Comparison of ENCODE assay signal across 1 cellular context in genomic region chr16:88811850-88812736, GRCh38.
TF ChIP-seq lines count a peak whose summit lies in the region.

A gene with protein sequence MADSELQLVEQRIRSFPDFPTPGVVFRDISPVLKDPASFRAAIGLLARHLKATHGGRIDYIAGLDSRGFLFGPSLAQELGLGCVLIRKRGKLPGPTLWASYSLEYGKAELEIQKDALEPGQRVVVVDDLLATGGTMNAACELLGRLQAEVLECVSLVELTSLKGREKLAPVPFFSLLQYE (minus strand): TSS chr16:88811928. CDS start chr16:88811899, 29 bp downstream.

TF ChIP-seq in K562, 482 proteins besides CTCF, POLR2A, EP300 and RAD21 (continued from another document and continues in another):
- TF ChIP-seq ATF6 (CRISPR knock-in tag; IDR thresholded peaks at IDR 0.05), result peak; percentile 83; the same call in 1 of the 2 replicates
- TF ChIP-seq, protein P1, sequence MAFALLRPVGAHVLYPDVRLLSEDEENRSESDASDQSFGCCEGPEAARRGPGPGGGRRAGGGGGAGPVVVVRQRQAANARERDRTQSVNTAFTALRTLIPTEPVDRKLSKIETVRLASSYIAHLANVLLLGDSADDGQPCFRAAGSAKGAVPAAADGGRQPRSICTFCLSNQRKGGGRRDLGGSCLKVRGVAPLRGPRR (CRISPR knock-in tag; IDR thresholded peaks at IDR 0.05), result no peak
- no peak for TF ChIP-seq ZNF184 (CRISPR knock-in tag; IDR thresholded peaks at IDR 0.05)
- TF ChIP-seq KAT8 (IDR thresholded peaks at IDR 0.05; ENCODE audit: low read depth), result no peak
- TF ChIP-seq NCOA1 (IDR thresholded peaks at IDR 0.05; ENCODE audit: low read depth), result no peak
- peak; percentile 65 for TF ChIP-seq TAF1 (IDR thresholded peaks at IDR 0.05; ENCODE audit: control insufficient read depth, extremely low read depth, insufficient read depth, low read length, severe bottlenecking)
- no peak for TF ChIP-seq ZNF507 (tag; conservative IDR thresholded peaks at IDR 0.05)
- TF ChIP-seq, protein P2, sequence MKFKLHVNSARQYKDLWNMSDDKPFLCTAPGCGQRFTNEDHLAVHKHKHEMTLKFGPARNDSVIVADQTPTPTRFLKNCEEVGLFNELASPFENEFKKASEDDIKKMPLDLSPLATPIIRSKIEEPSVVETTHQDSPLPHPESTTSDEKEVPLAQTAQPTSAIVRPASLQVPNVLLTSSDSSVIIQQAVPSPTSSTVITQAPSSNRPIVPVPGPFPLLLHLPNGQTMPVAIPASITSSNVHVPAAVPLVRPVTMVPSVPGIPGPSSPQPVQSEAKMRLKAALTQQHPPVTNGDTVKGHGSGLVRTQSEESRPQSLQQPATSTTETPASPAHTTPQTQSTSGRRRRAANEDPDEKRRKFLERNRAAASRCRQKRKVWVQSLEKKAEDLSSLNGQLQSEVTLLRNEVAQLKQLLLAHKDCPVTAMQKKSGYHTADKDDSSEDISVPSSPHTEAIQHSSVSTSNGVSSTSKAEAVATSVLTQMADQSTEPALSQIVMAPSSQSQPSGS (CRISPR knock-in tag; IDR thresholded peaks at IDR 0.05), result no peak
- TF ChIP-seq CHD1 (IDR thresholded peaks at IDR 0.05; ENCODE audit: low read length), result peak; percentile 13
- TF ChIP-seq ZNF589 (CRISPR knock-in tag; IDR thresholded peaks at IDR 0.05; ENCODE audit: low read depth), result no peak
- no peak; the same call in 1 of the 2 replicates for TF ChIP-seq TGIF2 (CRISPR knock-in tag; IDR thresholded peaks at IDR 0.05)
- peak; percentile 62 for TF ChIP-seq TFAP4 (CRISPR knock-in tag; IDR thresholded peaks at IDR 0.05; ENCODE audit: borderline replicate concordance)
- TF ChIP-seq JUN (IDR thresholded peaks at IDR 0.05; ENCODE audit: borderline replicate concordance, low read depth, low read length), result no peak
- peak; percentile 48; the same call in 1 of the 2 replicates for TF ChIP-seq JUN (CRISPR knock-in tag; IDR thresholded peaks at IDR 0.05; ENCODE audit: borderline replicate concordance)
- TF ChIP-seq CHAMP1 (IDR thresholded peaks at IDR 0.05), result no peak
- peak; percentile 17; the same call in 1 of the 2 replicates for TF ChIP-seq ZNF511 (CRISPR knock-in tag; IDR thresholded peaks at IDR 0.05)
- no peak for TF ChIP-seq MXD1 (CRISPR knock-in tag; IDR thresholded peaks at IDR 0.05; ENCODE audit: borderline replicate concordance, poor library complexity, severe bottlenecking)
- no peak for TF ChIP-seq PCBP2 (IDR thresholded peaks at IDR 0.05; ENCODE audit: low read depth, low read length, poor library complexity, severe bottlenecking)
- TF ChIP-seq PHF21A (IDR thresholded peaks at IDR 0.05; ENCODE audit: borderline replicate concordance, low read depth), result 0 out of 2 replicates have a peak, but pooled peaks have one; percentile 24
- TF ChIP-seq TEAD2 (tag; IDR thresholded peaks at IDR 0.05), result no peak
- TF ChIP-seq PTTG1 (tag; IDR thresholded peaks at IDR 0.05; ENCODE audit: low read depth), result no peak
- no peak for TF ChIP-seq ZNF695 (CRISPR knock-in tag; IDR thresholded peaks at IDR 0.05)
- TF ChIP-seq ZBTB17 (CRISPR knock-in tag; IDR thresholded peaks at IDR 0.05), result peak; percentile 33; the same call in 1 of the 2 replicates
- TF ChIP-seq, protein P3, sequence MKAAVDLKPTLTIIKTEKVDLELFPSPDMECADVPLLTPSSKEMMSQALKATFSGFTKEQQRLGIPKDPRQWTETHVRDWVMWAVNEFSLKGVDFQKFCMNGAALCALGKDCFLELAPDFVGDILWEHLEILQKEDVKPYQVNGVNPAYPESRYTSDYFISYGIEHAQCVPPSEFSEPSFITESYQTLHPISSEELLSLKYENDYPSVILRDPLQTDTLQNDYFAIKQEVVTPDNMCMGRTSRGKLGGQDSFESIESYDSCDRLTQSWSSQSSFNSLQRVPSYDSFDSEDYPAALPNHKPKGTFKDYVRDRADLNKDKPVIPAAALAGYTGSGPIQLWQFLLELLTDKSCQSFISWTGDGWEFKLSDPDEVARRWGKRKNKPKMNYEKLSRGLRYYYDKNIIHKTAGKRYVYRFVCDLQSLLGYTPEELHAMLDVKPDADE (conservative IDR thresholded peaks at IDR 0.05; ENCODE audit: control insufficient read depth, low read depth, low read length), result peak; percentile 67
- TF ChIP-seq, protein P4, sequence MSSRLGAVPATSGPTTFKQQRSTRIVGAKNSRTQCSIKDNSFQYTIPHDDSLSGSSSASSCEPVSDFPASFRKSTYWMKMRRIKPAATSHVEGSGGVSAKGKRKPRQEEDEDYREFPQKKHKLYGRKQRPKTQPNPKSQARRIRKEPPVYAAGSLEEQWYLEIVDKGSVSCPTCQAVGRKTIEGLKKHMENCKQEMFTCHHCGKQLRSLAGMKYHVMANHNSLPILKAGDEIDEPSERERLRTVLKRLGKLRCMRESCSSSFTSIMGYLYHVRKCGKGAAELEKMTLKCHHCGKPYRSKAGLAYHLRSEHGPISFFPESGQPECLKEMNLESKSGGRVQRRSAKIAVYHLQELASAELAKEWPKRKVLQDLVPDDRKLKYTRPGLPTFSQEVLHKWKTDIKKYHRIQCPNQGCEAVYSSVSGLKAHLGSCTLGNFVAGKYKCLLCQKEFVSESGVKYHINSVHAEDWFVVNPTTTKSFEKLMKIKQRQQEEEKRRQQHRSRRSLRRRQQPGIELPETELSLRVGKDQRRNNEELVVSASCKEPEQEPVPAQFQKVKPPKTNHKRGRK (tag; IDR thresholded peaks at IDR 0.05), result no peak
- TF ChIP-seq ZNF436 (CRISPR knock-in tag; IDR thresholded peaks at IDR 0.05), result no peak
- TF ChIP-seq ZNF124 (CRISPR knock-in tag; IDR thresholded peaks at IDR 0.05), result no peak
- TF ChIP-seq KLF13 (tag; IDR thresholded peaks at IDR 0.05; ENCODE audit: borderline replicate concordance, low read depth), result peak; percentile 87
- TF ChIP-seq ZNF212 (CRISPR knock-in tag; IDR thresholded peaks at IDR 0.05), result no peak
- TF ChIP-seq ZNF76 (CRISPR knock-in tag; IDR thresholded peaks at IDR 0.05; ENCODE audit: borderline replicate concordance), result no peak
- no peak for TF ChIP-seq TAF9B (IDR thresholded peaks at IDR 0.05; ENCODE audit: partially characterized antibody)
- no peak for TF ChIP-seq PTBP1 (IDR thresholded peaks at IDR 0.05; ENCODE audit: low read depth, low read length)
- no peak for TF ChIP-seq ZNF280A (IDR thresholded peaks at IDR 0.05; ENCODE audit: low read depth, partially characterized antibody)
- TF ChIP-seq ZEB2 (IDR thresholded peaks at IDR 0.05), result peak; percentile 52; the same call in 1 of the 2 replicates
- TF ChIP-seq, protein P5, sequence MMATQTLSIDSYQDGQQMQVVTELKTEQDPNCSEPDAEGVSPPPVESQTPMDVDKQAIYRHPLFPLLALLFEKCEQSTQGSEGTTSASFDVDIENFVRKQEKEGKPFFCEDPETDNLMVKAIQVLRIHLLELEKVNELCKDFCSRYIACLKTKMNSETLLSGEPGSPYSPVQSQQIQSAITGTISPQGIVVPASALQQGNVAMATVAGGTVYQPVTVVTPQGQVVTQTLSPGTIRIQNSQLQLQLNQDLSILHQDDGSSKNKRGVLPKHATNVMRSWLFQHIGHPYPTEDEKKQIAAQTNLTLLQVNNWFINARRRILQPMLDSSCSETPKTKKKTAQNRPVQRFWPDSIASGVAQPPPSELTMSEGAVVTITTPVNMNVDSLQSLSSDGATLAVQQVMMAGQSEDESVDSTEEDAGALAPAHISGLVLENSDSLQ (IDR thresholded peaks at IDR 0.05), result no peak; the same call in 1 of the 2 replicates
- no peak for TF ChIP-seq HEY1 (CRISPR knock-in tag; IDR thresholded peaks at IDR 0.05; ENCODE audit: borderline replicate concordance)
- TF ChIP-seq, protein P6, sequence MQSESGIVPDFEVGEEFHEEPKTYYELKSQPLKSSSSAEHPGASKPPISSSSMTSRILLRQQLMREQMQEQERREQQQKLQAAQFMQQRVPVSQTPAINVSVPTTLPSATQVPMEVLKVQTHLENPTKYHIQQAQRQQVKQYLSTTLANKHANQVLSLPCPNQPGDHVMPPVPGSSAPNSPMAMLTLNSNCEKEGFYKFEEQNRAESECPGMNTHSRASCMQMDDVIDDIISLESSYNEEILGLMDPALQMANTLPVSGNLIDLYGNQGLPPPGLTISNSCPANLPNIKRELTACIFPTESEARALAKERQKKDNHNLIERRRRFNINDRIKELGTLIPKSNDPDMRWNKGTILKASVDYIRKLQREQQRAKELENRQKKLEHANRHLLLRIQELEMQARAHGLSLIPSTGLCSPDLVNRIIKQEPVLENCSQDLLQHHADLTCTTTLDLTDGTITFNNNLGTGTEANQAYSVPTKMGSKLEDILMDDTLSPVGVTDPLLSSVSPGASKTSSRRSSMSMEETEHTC (IDR thresholded peaks at IDR 0.05), result no peak
- TF ChIP-seq GMEB1 (CRISPR knock-in tag; IDR thresholded peaks at IDR 0.05), result peak; percentile 65
- TF ChIP-seq RBM25 (IDR thresholded peaks at IDR 0.05; ENCODE audit: low read depth, low read length, severe bottlenecking), result no peak
- no peak for TF ChIP-seq ZNF431 (CRISPR knock-in tag; IDR thresholded peaks at IDR 0.05)
- TF ChIP-seq ZNF274 (IDR thresholded peaks at IDR 0.05; ENCODE audit: borderline replicate concordance, low read depth, low read length), result no peak
- peak; percentile 82 for TF ChIP-seq ETV1 (tag; conservative IDR thresholded peaks at IDR 0.05; ENCODE audit: low read depth)
- no peak for TF ChIP-seq MTA2 (IDR thresholded peaks at IDR 0.05; ENCODE audit: low read depth)
- TF ChIP-seq HDGF (IDR thresholded peaks at IDR 0.05), result no peak
